2 cellular contexts compared by ENCODE assay signal in genomic region chr17:2390199-2390880, GRCh38.
TF ChIP-seq lines count a peak whose summit lies in the region.

No MANE protein-coding gene starts in this region.

TF ChIP-seq in SK-N-SH, 30 proteins besides CTCF, POLR2A, EP300 and RAD21 (continued from another document):
- no peak for TF ChIP-seq MEF2A (IDR thresholded peaks at IDR 0.05; ENCODE audit: borderline replicate concordance, low read depth)
- TF ChIP-seq IRF3 (IDR thresholded peaks at IDR 0.05; ENCODE audit: low read depth, low read length): no peak
- TF ChIP-seq USF2 (IDR thresholded peaks at IDR 0.05; ENCODE audit: borderline replicate concordance, low read depth, low read length): no peak
- no peak for TF ChIP-seq FOXJ3 (CRISPR knock-in tag; IDR thresholded peaks at IDR 0.05)
- no peak for TF ChIP-seq ELF1 (IDR thresholded peaks at IDR 0.05)
- no peak for TF ChIP-seq MXI1 (IDR thresholded peaks at IDR 0.05; ENCODE audit: low read depth, low read length)
- no peak for TF ChIP-seq ZBTB33 (IDR thresholded peaks at IDR 0.05; ENCODE audit: borderline replicate concordance, low read depth)
- TF ChIP-seq MAX (IDR thresholded peaks at IDR 0.05; ENCODE audit: low read depth): no peak
- TF ChIP-seq TAF1 (IDR thresholded peaks at IDR 0.05; ENCODE audit: borderline replicate concordance, low read depth, low read length): no peak
- no peak for TF ChIP-seq PBX3 (IDR thresholded peaks at IDR 0.05)
- TF ChIP-seq FOSL2 (IDR thresholded peaks at IDR 0.05; ENCODE audit: borderline replicate concordance, low read depth): no peak
- no peak for TF ChIP-seq FOXM1 (IDR thresholded peaks at IDR 0.05; ENCODE audit: low read depth)
- no peak for TF ChIP-seq RCOR1 (IDR thresholded peaks at IDR 0.05; ENCODE audit: low read length)

TF ChIP-seq in SK-N-SH treated with all-trans-retinoic acid at 6 μM for 48 hours, 23 proteins besides CTCF, POLR2A, EP300 and RAD21 (continued from another document):
- TF ChIP-seq TSHZ2 (CRISPR knock-in tag; IDR thresholded peaks at IDR 0.05): no peak
- TF ChIP-seq ZFP3 (CRISPR knock-in tag; IDR thresholded peaks at IDR 0.05): no peak
- TF ChIP-seq PPARA (CRISPR knock-in tag; IDR thresholded peaks at IDR 0.05; ENCODE audit: borderline replicate concordance): no peak
- TF ChIP-seq TCF4 (CRISPR knock-in tag; IDR thresholded peaks at IDR 0.05; ENCODE audit: borderline replicate concordance): no peak
- no peak for TF ChIP-seq CREB5 (CRISPR knock-in tag; IDR thresholded peaks at IDR 0.05; ENCODE audit: low read depth)
- no peak for TF ChIP-seq ARNTL (CRISPR knock-in tag; IDR thresholded peaks at IDR 0.05; ENCODE audit: borderline replicate concordance, low read depth)
- TF ChIP-seq SNAI2 (CRISPR knock-in tag; IDR thresholded peaks at IDR 0.05): no peak
- TF ChIP-seq GLIS3 (CRISPR knock-in tag; IDR thresholded peaks at IDR 0.05): no peak
- TF ChIP-seq BACH2 (CRISPR knock-in tag; IDR thresholded peaks at IDR 0.05; ENCODE audit: borderline replicate concordance): no peak
- TF ChIP-seq ZNF8 (CRISPR knock-in tag; IDR thresholded peaks at IDR 0.05): no peak
- TF ChIP-seq RARB (CRISPR knock-in tag; IDR thresholded peaks at IDR 0.05): no peak
- no peak for TF ChIP-seq CSDC2 (CRISPR knock-in tag; IDR thresholded peaks at IDR 0.05)
- TF ChIP-seq ZNF70 (CRISPR knock-in tag; IDR thresholded peaks at IDR 0.05): no peak
- TF ChIP-seq ZNF565 (CRISPR knock-in tag; conservative IDR thresholded peaks at IDR 0.05; ENCODE audit: low read depth): no peak
- no peak for TF ChIP-seq POU6F1 (CRISPR knock-in tag; IDR thresholded peaks at IDR 0.05; ENCODE audit: borderline replicate concordance, low read depth)
- no peak for TF ChIP-seq ZC3H10 (CRISPR knock-in tag; IDR thresholded peaks at IDR 0.05)
- TF ChIP-seq ISL1 (CRISPR knock-in tag; IDR thresholded peaks at IDR 0.05): no peak
